ENCODE assay signal across 27 cellular contexts in genomic region chr10:102027261-102027660, GRCh38.
"Had no signal": no experiment of that assay in that cellular context is flagged by ENCODE, and none has a peak within 500 bp of the region (broad histone marks: within the 10 kb centered on the region; RNA-seq: fewer than 3 reads in every experiment).

No MANE protein-coding gene starts in this region.

- H3K4me1 Mint-ChIP-seq: stimulated activated effector memory CD8-positive, alpha-beta T cell treated with anti-CD3 and anti-CD28 coated beads, Interleukin-12 subunit alpha, Interleukin-12 subunit beta, amount 100 ng/mL, for 72 hours; stimulated activated memory B cell treated with anti-CD40 and anti-IgM and Interleukin-4, amounts not matched to agents 10 μg/mL and 1 μg/mL and 100 μg/mL, for 72 hours; stimulated activated naive CD8-positive, alpha-beta T cell treated with anti-CD3 and anti-CD28 coated beads, Interleukin-15, amount 100 ng/mL, for 72 hours had no signal

- H3K27me3 Mint-ChIP-seq: stimulated activated memory B cell treated with anti-CD40 and anti-IgM and Interleukin-4, amounts not matched to agents 10 μg/mL and 1 μg/mL and 100 μg/mL, for 72 hours; stimulated activated naive B cell treated with anti-CD40 and anti-IgM and Interleukin-4, amounts not matched to agents 10 μg/mL and 1 μg/mL and 100 μg/mL, for 72 hours; stimulated activated naive CD8-positive, alpha-beta T cell treated with anti-CD3 and anti-CD28 coated beads, Interleukin-15, amount 100 ng/mL, for 72 hours; stimulated activated naive CD8-positive, alpha-beta T cell treated with anti-CD3 and anti-CD28 coated beads, Interleukin-15, Interleukin-2, amounts not matched to agents 100 ng/mL and 50 ng/mL, for 24 hours; type B pancreatic cell had no signal

- DNase-seq: stimulated activated CD4-positive, alpha-beta T cell treated with anti-CD3 and anti-CD28 coated beads, Interleukin-2, amount 100 ng/mL, for 48 hours; stimulated activated CD4-positive, alpha-beta T cell treated with anti-CD3 and anti-CD28 coated beads, Interleukin-4, amount 100 ng/mL, for 1 hour; stimulated activated CD4-positive, alpha-beta T cell treated with anti-CD3 and anti-CD28 coated beads, Interleukin-4, amount 100 ng/mL, for 24 hours; stimulated activated CD4-positive, alpha-beta T cell treated with anti-CD3 and anti-CD28 coated beads, Interleukin-4, amount 100 ng/mL, for 4 hours; stimulated activated CD8-positive, alpha-beta memory T cell treated with anti-CD3 and anti-CD28 coated beads, Interleukin-4, amount 100 ng/mL, for 48 hours; stimulated activated naive B cell treated with anti-CD40 and anti-IgM and Interleukin-4, amounts not matched to agents 10 μg/mL and 1 μg/mL and 100 μg/mL, for 72 hours; stimulated activated naive CD4-positive, alpha-beta T cell; stimulated activated naive CD4-positive, alpha-beta T cell treated with Interleukin-2 at 50 U/mL for 16 hours; stimulated activated naive CD8-positive, alpha-beta T cell treated with anti-CD3 and anti-CD28 coated beads, Interleukin-15, amount 100 ng/mL, for 72 hours; stimulated activated naive CD8-positive, alpha-beta T cell treated with anti-CD3 and anti-CD28 coated beads, Interleukin-15, Interleukin-2, amounts not matched to agents 100 U/mL and 50 U/mL, for 24 hours; stomach; substantia nigra; testis; thyroid gland; tibial artery; transverse colon; upper lobe of left lung; upper lobe of right lung; uterus had no signal

- H3K9me3 Mint-ChIP-seq: stimulated activated effector memory CD8-positive, alpha-beta T cell treated with anti-CD3 and anti-CD28 coated beads, Interleukin-12 subunit alpha, Interleukin-12 subunit beta, amount 100 ng/mL, for 72 hours; stimulated activated memory B cell treated with anti-CD40 and anti-IgM and Interleukin-4, amounts not matched to agents 10 μg/mL and 1 μg/mL and 100 μg/mL, for 72 hours; stimulated activated naive B cell treated with anti-CD40 and anti-IgM and Interleukin-4, amounts not matched to agents 10 μg/mL and 1 μg/mL and 100 μg/mL, for 72 hours; stimulated activated naive CD8-positive, alpha-beta T cell treated with anti-CD3 and anti-CD28 coated beads, Interleukin-15, amount 100 ng/mL, for 72 hours; stimulated activated naive CD8-positive, alpha-beta T cell treated with anti-CD3 and anti-CD28 coated beads, Interleukin-15, Interleukin-2, amounts not matched to agents 100 ng/mL and 50 ng/mL, for 24 hours; type B pancreatic cell had no signal

- H3K4me3 ChIP-seq: stomach, suprapubic skin, testis, thoracic aorta, thyroid gland, tibial artery, tibial nerve, transverse colon, upper lobe of left lung, upper lobe of right lung, uterus, vagina had no signal

- H3K27me3 ChIP-seq: stomach, suprapubic skin, testis, thyroid gland, tibial artery, tibial nerve, transverse colon, upper lobe of left lung, upper lobe of right lung, uterus, vagina had no signal

- H3K27ac ChIP-seq: stomach, suprapubic skin, testis, thoracic aorta, thyroid gland, tibial artery, tibial nerve, transverse colon, upper lobe of left lung, upper lobe of right lung, uterus, vagina had no signal

- H3K27ac Mint-ChIP-seq: stimulated activated effector memory CD8-positive, alpha-beta T cell treated with anti-CD3 and anti-CD28 coated beads, Interleukin-12 subunit alpha, Interleukin-12 subunit beta, amount 100 ng/mL, for 72 hours; stimulated activated naive B cell treated with anti-CD40 and anti-IgM and Interleukin-4, amounts not matched to agents 10 μg/mL and 1 μg/mL and 100 μg/mL, for 72 hours; stimulated activated naive CD8-positive, alpha-beta T cell treated with anti-CD3 and anti-CD28 coated beads, Interleukin-15, Interleukin-2, amounts not matched to agents 100 ng/mL and 50 ng/mL, for 24 hours; type B pancreatic cell had no signal

- H3K9me3 ChIP-seq: stomach, suprapubic skin, testis, thoracic aorta, thyroid gland, tibial artery, tibial nerve, transverse colon, upper lobe of left lung, upper lobe of right lung, uterus, vagina had no signal

- H3K36me3 ChIP-seq: uterus had no signal

- H3K4me3 Mint-ChIP-seq: stimulated activated effector memory CD8-positive, alpha-beta T cell treated with anti-CD3 and anti-CD28 coated beads, Interleukin-12 subunit alpha, Interleukin-12 subunit beta, amount 100 ng/mL, for 72 hours; stimulated activated memory B cell treated with anti-CD40 and anti-IgM and Interleukin-4, amounts not matched to agents 10 μg/mL and 1 μg/mL and 100 μg/mL, for 72 hours; stimulated activated naive B cell treated with anti-CD40 and anti-IgM and Interleukin-4, amounts not matched to agents 10 μg/mL and 1 μg/mL and 100 μg/mL, for 72 hours; stimulated activated naive CD8-positive, alpha-beta T cell treated with anti-CD3 and anti-CD28 coated beads, Interleukin-15, amount 100 ng/mL, for 72 hours; stimulated activated naive CD8-positive, alpha-beta T cell treated with anti-CD3 and anti-CD28 coated beads, Interleukin-15, Interleukin-2, amounts not matched to agents 100 ng/mL and 50 ng/mL, for 24 hours; type B pancreatic cell had no signal

- H3K4me1 ChIP-seq: stomach, suprapubic skin, testis, thyroid gland, tibial artery, tibial nerve, transverse colon, upper lobe of right lung, uterus, vagina had no signal

- ATAC-seq: stimulated activated effector memory CD8-positive, alpha-beta T cell treated with anti-CD3 and anti-CD28 coated beads, Interleukin-12 subunit alpha, Interleukin-12 subunit beta, amount 100 ng/mL, for 72 hours; stimulated activated memory B cell treated with anti-CD40 and anti-IgM and Interleukin-4, amounts not matched to agents 10 μg/mL and 1 μg/mL and 100 μg/mL, for 72 hours; stimulated activated naive B cell treated with anti-CD40 and anti-IgM and Interleukin-4, amounts not matched to agents 10 μg/mL and 1 μg/mL and 100 μg/mL, for 72 hours; stimulated activated naive CD8-positive, alpha-beta T cell treated with anti-CD3 and anti-CD28 coated beads, Interleukin-15, amount 100 ng/mL, for 72 hours; stimulated activated naive CD8-positive, alpha-beta T cell treated with anti-CD3 and anti-CD28 coated beads, Interleukin-15, Interleukin-2, amounts not matched to agents 100 U/mL and 50 U/mL, for 24 hours; upper lobe of right lung had no signal
